Comparison of ENCODE assay signal across 8 cellular contexts in the genomic region with DNA sequence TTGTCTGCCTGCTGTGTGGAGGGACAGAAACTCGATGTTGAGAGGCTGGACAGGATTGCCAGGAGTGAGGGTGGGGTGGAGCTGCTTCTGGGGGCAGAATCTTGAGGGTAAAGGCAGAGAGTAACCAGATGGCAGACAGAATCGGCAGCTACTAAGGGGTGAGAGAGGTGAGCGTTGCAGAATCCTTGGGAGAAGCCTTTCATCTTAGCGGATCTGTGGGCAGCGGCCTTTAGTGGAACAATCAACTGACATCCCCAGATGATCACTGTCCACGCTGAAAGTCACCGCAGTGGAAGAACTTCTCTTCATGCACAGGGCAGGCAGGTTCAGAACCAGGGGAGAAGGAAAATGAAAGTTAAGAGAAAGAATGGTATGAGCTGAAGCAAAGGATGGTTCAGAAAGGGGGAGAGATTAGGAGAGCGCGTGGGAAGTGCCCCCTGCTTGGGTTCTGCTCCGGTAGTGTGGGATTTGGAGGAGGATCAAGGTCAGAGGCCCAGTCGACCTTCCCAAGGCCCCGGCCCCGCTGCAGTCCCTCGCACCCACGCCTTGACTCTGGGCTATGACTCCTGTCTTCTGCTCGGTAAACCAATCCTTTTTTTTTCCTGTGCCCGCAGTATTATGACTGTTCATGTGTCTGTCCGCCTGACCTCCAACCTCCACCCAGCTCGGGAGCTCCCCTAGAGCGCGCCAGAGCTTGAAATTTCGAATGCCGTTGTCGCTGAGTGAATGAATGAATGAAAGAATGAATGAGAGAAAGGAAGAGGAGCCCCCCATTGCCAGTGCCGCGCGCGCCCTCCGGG. TPM values are rescaled to one million over a fixed set of nuclear protein-coding genes. Genes with fewer than 3 reads are reported as not detected.
DNase-seq lines count a peak whose midpoint lies in the region; ATAC-seq, FAIRE-seq and TF ChIP-seq lines count a peak whose summit lies in the region.

No MANE protein-coding gene starts in this region.

- DNase-seq in CD8-positive, alpha-beta memory T cell: no peak
- DNase-seq in LHCN-M2 (ENCODE audit: low read depth) (peak; percentile 65), K562 (ENCODE audit: extremely low read depth in 1 of 4, low spot score in 3 of 4) (peak in 2 of 4 experiments; percentile 29 to 55), left lobe of liver (ENCODE audit: low spot score) (no peak), suprapubic skin (ENCODE audit: low spot score in 2 of 2) (no peak), NCI-H1930 (lab: John Stamatoyannopoulos, UW) (no peak)

- H3K27ac Mint-ChIP-seq in CD8-positive, alpha-beta memory T cell: no peak overlapping the region

- CTCF ChIA-PET in CD8-positive, alpha-beta memory T cell (lab: Charles Lee): interaction anchor here (0.9 to 3.6 kb wide), 21 partner anchors 8 to 411 kb away, joined by 3 to 18 read pairs (median 5); partner anchors contain the start of genes MOB1A, MTHFD2, STAMBP and TPRKB
- CTCF ChIA-PET in K562 (lab: Yijun Ruan, JAX; ENCODE audit: low intra/inter-chr PET ratio): interaction anchor here (0.7 kb wide), 1 partner anchor 43 kb away, joined by 3 read pairs; no protein-coding TSS in a partner anchor

- H3K4me1 Mint-ChIP-seq in CD8-positive, alpha-beta memory T cell: peaks cover 5 to 9% (median 9%) of the 10 kb centered on the region in 3 donors

- TF ChIP-seq RAD21 in K562 (CRISPR knock-in tag; conservative IDR thresholded peaks at IDR 0.05 in 1 of 2, IDR thresholded peaks at IDR 0.05 in 1 of 2): no peak

- TSS peak; percentile 64 for BruUV-seq in K562 (replicated peaks; lab: Mats Ljungman, UMichigan)

- no peaks in the 10 kb centered on the region for H3K9me3 ChIP-seq in CD8-positive, alpha-beta memory T cell (ENCODE audit: low read length)
- H3K9me3 ChIP-seq in K562 (replicated peaks; ENCODE audit: control insufficient read depth, insufficient read depth, low read depth, low read length) (no peaks in the 10 kb centered on the region), suprapubic skin (no peaks in the 10 kb centered on the region)

- H3K36me3 ChIP-seq in CD8-positive, alpha-beta memory T cell (ENCODE audit: insufficient read depth, low read length): peaks cover 7% of the 10 kb centered on the region
- H3K36me3 ChIP-seq in K562 (ENCODE audit: control insufficient read depth, insufficient read depth, low read length) (peaks cover 59% of the 10 kb centered on the region), suprapubic skin (peaks cover 6% of the 10 kb centered on the region)

- H3K27ac ChIP-seq in CD8-positive, alpha-beta memory T cell (ENCODE audit: low read depth, low read length): peak overlapping the region; percentile 55
- H3K27ac ChIP-seq in K562 (ENCODE audit: extremely low read depth, low read depth, low read length) (peak overlapping the region; percentile 75), suprapubic skin (no peak overlapping the region)

- intact Hi-C loops in K562 (cut with micrococcal nuclease): loop anchor here (10.0 kb wide), 3 partner anchors 222 to 462 kb away; partner anchors contain the start of genes DGUOK and STAMBP

- POLR2A ChIA-PET in CD8-positive, alpha-beta memory T cell (lab: Charles Lee): interaction anchor here (0.6 to 2.1 kb wide), 3 partner anchors 27 to 64 kb away, joined by 4 to 10 read pairs (median 7); partner anchors contain the start of gene MOB1A
- POLR2A ChIA-PET in K562 (lab: Yijun Ruan, JAX): interaction anchor here (0.6 to 7.8 kb wide), 13 partner anchors 9 to 132 kb away, joined by 3 to 56 read pairs (median 4); partner anchors contain the start of gene MTHFD2

- H2AFZ ChIP-seq in K562 (ENCODE audit: low read depth, low read length): peak overlapping the region; percentile 84

- no peak for TF ChIP-seq POLR2A in K562 (conservative IDR thresholded peaks at IDR 0.05)
- no peak for TF ChIP-seq POLR2A in suprapubic skin (IDR thresholded peaks at IDR 0.05)

- no peaks in the 10 kb centered on the region for H3K27me3 ChIP-seq in CD8-positive, alpha-beta memory T cell (ENCODE audit: insufficient read depth, low read length, poor library complexity, severe bottlenecking)
- H3K27me3 ChIP-seq in K562 (ENCODE audit: control insufficient read depth in 2 of 2, insufficient read depth in 2 of 2, low read length in 2 of 2): no peaks in the 10 kb centered on the region
- H3K27me3 ChIP-seq in suprapubic skin: no peaks in the 10 kb centered on the region

- H3K9me3 Mint-ChIP-seq in CD8-positive, alpha-beta memory T cell: no peaks in the 10 kb centered on the region

- H3K4me3 Mint-ChIP-seq in CD8-positive, alpha-beta memory T cell: no peak overlapping the region

- H3K36me3 Mint-ChIP-seq in CD8-positive, alpha-beta memory T cell: peaks cover 0 to 32% (median 4%) of the 10 kb centered on the region in 3 donors

- WGBS in K562 (ENCODE audit: insufficient coverage, low coverage, missing lambda C conversion rate): under 1% methylated on average over 28 of the region's 29 CpGs
- 6% methylated on average over 29 of the region's 29 CpGs for WGBS in suprapubic skin

- no peaks in the 10 kb centered on the region for H4K20me1 ChIP-seq in K562 (replicated peaks; ENCODE audit: control insufficient read depth, insufficient read depth, low read length)

- H3K4me1 ChIP-seq in CD8-positive, alpha-beta memory T cell (ENCODE audit: insufficient read depth, low read length): peaks cover 12% of the 10 kb centered on the region
- H3K4me1 ChIP-seq in K562 (replicated peaks in 1 of 2; ENCODE audit: control insufficient read depth in 2 of 2, insufficient read depth in 2 of 2, low read length in 2 of 2) (peaks cover 34 to 40% of the 10 kb centered on the region in 2 experiments), suprapubic skin (peaks cover 20% of the 10 kb centered on the region)

- H3K4me3 ChIP-seq in CD8-positive, alpha-beta memory T cell (ENCODE audit: low read length): peak overlapping the region; percentile 82
- peak overlapping the region; percentile 64 for H3K4me3 ChIP-seq in K562
- peak overlapping the region; percentile 87 for H3K4me3 ChIP-seq in suprapubic skin

- TF ChIP-seq EP300 in K562 (IDR thresholded peaks at IDR 0.05; ENCODE audit: low read length) (no peak), suprapubic skin (IDR thresholded peaks at IDR 0.05) (no peak)

- ATAC-seq in GM19455 (IDR thresholded peaks at IDR 0.05; ENCODE audit: unreplicated experiment): peak; percentile 25
- peak; percentile 6 for ATAC-seq in K562
- ATAC-seq in left lobe of liver: peak; percentile 52
- no peak for ATAC-seq in GM19035 (IDR thresholded peaks at IDR 0.05; ENCODE audit: unreplicated experiment)

- no peaks in the 10 kb centered on the region for H3K27me3 Mint-ChIP-seq in CD8-positive, alpha-beta memory T cell

- H3K9ac ChIP-seq in K562 (ENCODE audit: insufficient read depth in 1 of 2, low read depth in 2 of 2, low read length in 2 of 2): peak overlapping the region; percentile 89 to 98

- TF ChIP-seq CTCF in K562 (IDR thresholded peaks at IDR 0.05 in 2 of 3, conservative IDR thresholded peaks at IDR 0.05 in 1 of 3; ENCODE audit: insufficient read depth in 2 of 3, low read depth in 1 of 3, low read length in 3 of 3) (no peak), suprapubic skin (IDR thresholded peaks at IDR 0.05) (no peak)

- H3K9me1 ChIP-seq in K562 (ENCODE audit: control insufficient read depth, insufficient read depth, low read length): no peaks in the 10 kb centered on the region

- no peak for FAIRE-seq in K562 (lab: Jason Lieb, UNC)

- peaks cover 69% of the 10 kb centered on the region for H3K79me2 ChIP-seq in K562 (ENCODE audit: control insufficient read depth, insufficient read depth, low read length)

- in situ Hi-C loops in K562 (cut with MboI): no loop called here

- peak overlapping the region; percentile 92 for H3K4me2 ChIP-seq in K562 (ENCODE audit: insufficient read depth, low read length)

RNA-seq across cellular contexts. Expression of gene BOLA3, which starts 0.6 kb away (rescaled TPM):
- 100 to 1,000 TPM; 131 to 133 TPM for total RNA-seq in CD8-positive, alpha-beta memory T cell
- polyA plus RNA-seq in CD8-positive, alpha-beta memory T cell: 74.1 TPM
- total RNA-seq in LHCN-M2 (2014; rRNA removed) (92.3 and 116 TPM in 2 replicates), K562 (2014; rRNA removed) (219 and 255 TPM in 2 replicates), K562 (2014; rRNA removed; fragmentation: Illumina TruSeq; extraction: Trizol) (149 and 159 TPM in 2 replicates), K562 (2015; rRNA removed; fragmentation: Illumina TruSeq; extraction: Trizol) (205 and 206 TPM in 2 replicates), K562 (2021) (164 and 214 TPM in 2 replicates), left lobe of liver (12.8 TPM), suprapubic skin (10 to 100 TPM; 18.9 to 44.0 (median 28.1) TPM)
- polyA plus RNA-seq in LHCN-M2 (2012): 76.9 TPM
- 14.4 and 23.0 TPM in 2 replicates for total RNA-seq in K562 (2011; cell fraction: chromatin; rRNA removed; ENCODE audit: low replicate concordance)
- 18.7 and 26.0 TPM in 2 replicates for total RNA-seq in K562 (2011; cell fraction: nucleolus; rRNA removed)
- 32.8 and 60.1 TPM in 2 replicates for total RNA-seq in K562 (2011; cell fraction: nucleoplasm; rRNA removed)
- polyA plus RNA-seq in K562 (2011; rRNA removed) (105 and 175 TPM in 2 replicates), K562 (2014; fragmentation: Illumina TruSeq; extraction: Trizol) (280 and 324 TPM in 2 replicates), K562 (2014; fragmentation: Nextera tagmentation; extraction: Ambion mirVana) (100 to 1,000 TPM; 328 to 385 TPM), K562 (2014; rRNA removed) (352 and 619 TPM in 2 replicates)
- 82.7 and 104 TPM in 2 replicates for polyA plus RNA-seq in K562 (2011; cell fraction: cytosol; rRNA removed)
- 23.7 and 24.3 TPM in 2 replicates for polyA plus RNA-seq in K562 (2011; cell fraction: nucleus; rRNA removed)
- 92.8 and 261 TPM in 2 replicates for polyA plus RNA-seq in K562 (2012)
- polyA minus RNA-seq in K562 (2011; rRNA and poly(A)+ RNA removed): 19.9 and 35.3 TPM in 2 replicates
- 13.4 and 28.6 TPM in 2 replicates for polyA minus RNA-seq in K562 (2011; cell fraction: cytosol; rRNA and poly(A)+ RNA removed)
- 10.4 and 12.7 TPM in 2 replicates for polyA minus RNA-seq in K562 (2011; cell fraction: nucleus; rRNA and poly(A)+ RNA removed)

RNA-seq across cellular contexts. Expression of gene MOB1A, which starts 31.6 kb away (rescaled TPM):
- total RNA-seq in CD8-positive, alpha-beta memory T cell: 100 to 1,000 TPM; 177 to 185 TPM
- polyA plus RNA-seq in CD8-positive, alpha-beta memory T cell: 161 TPM
- total RNA-seq in LHCN-M2 (2014; rRNA removed) (113 and 131 TPM in 2 replicates), K562 (2014; rRNA removed) (53.5 and 60.5 TPM in 2 replicates), K562 (2014; rRNA removed; fragmentation: Illumina TruSeq; extraction: Trizol) (93.3 and 96.5 TPM in 2 replicates), K562 (2015; rRNA removed; fragmentation: Illumina TruSeq; extraction: Trizol) (84.6 and 97.7 TPM in 2 replicates), K562 (2021) (99.2 and 100 TPM in 2 replicates), left lobe of liver (28.4 TPM), suprapubic skin (10 to 100 TPM; 65.2 to 96.6 (median 79.2) TPM)
- polyA plus RNA-seq in LHCN-M2 (2012): 27.2 TPM
- 29.1 and 59.2 TPM in 2 replicates for total RNA-seq in K562 (2011; cell fraction: chromatin; rRNA removed; ENCODE audit: low replicate concordance)
- 17.2 and 18.4 TPM in 2 replicates for total RNA-seq in K562 (2011; cell fraction: nucleolus; rRNA removed)
- total RNA-seq in K562 (2011; cell fraction: nucleoplasm; rRNA removed): 56.6 and 101 TPM in 2 replicates
- polyA plus RNA-seq in K562 (2011; rRNA removed) (50.4 and 93.1 TPM in 2 replicates), K562 (2014; fragmentation: Illumina TruSeq; extraction: Trizol) (52.6 and 60.2 TPM in 2 replicates), K562 (2014; fragmentation: Nextera tagmentation; extraction: Ambion mirVana) (10 to 100 TPM; 24.8 to 27.0 TPM), K562 (2014; rRNA removed) (46.7 and 57.3 TPM in 2 replicates)
- 17.5 and 28.8 TPM in 2 replicates for polyA plus RNA-seq in K562 (2011; cell fraction: cytosol; rRNA removed)
- 14.6 and 15.4 TPM in 2 replicates for polyA plus RNA-seq in K562 (2011; cell fraction: nucleus; rRNA removed)
- 39.7 and 47.2 TPM in 2 replicates for polyA plus RNA-seq in K562 (2012)
- polyA minus RNA-seq in K562 (2011; rRNA and poly(A)+ RNA removed): 85.7 and 103 TPM in 2 replicates
- polyA minus RNA-seq in K562 (2011; cell fraction: cytosol; rRNA and poly(A)+ RNA removed): 15.6 and 30.0 TPM in 2 replicates
- 10.2 and 12.0 TPM in 2 replicates for polyA minus RNA-seq in K562 (2011; cell fraction: nucleus; rRNA and poly(A)+ RNA removed)

RNA-seq across cellular contexts. Expression of gene MTHFD2, which starts 51.3 kb away (rescaled TPM):
- total RNA-seq in CD8-positive, alpha-beta memory T cell: 100 to 1,000 TPM; 379 to 397 TPM
- polyA plus RNA-seq in CD8-positive, alpha-beta memory T cell: 11.0 TPM
- total RNA-seq in LHCN-M2 (2014; rRNA removed) (59.0 and 60.1 TPM in 2 replicates), K562 (2014; rRNA removed) (145 and 160 TPM in 2 replicates), K562 (2014; rRNA removed; fragmentation: Illumina TruSeq; extraction: Trizol) (234 and 297 TPM in 2 replicates), K562 (2015; rRNA removed; fragmentation: Illumina TruSeq; extraction: Trizol) (110 and 113 TPM in 2 replicates), K562 (2021) (238 and 255 TPM in 2 replicates), left lobe of liver (1.7 TPM), suprapubic skin (10 to 100 TPM; 15.5 to 28.1 (median 17.5) TPM)
- 32.7 TPM for polyA plus RNA-seq in LHCN-M2 (2012)
- 103 and 165 TPM in 2 replicates for total RNA-seq in K562 (2011; cell fraction: chromatin; rRNA removed; ENCODE audit: low replicate concordance)
- 57.2 and 63.5 TPM in 2 replicates for total RNA-seq in K562 (2011; cell fraction: nucleolus; rRNA removed)
- total RNA-seq in K562 (2011; cell fraction: nucleoplasm; rRNA removed): 91.3 and 130 TPM in 2 replicates
- polyA plus RNA-seq in K562 (2011; rRNA removed) (219 and 308 TPM in 2 replicates), K562 (2014; fragmentation: Illumina TruSeq; extraction: Trizol) (175 and 209 TPM in 2 replicates), K562 (2014; fragmentation: Nextera tagmentation; extraction: Ambion mirVana) (100 to 1,000 TPM; 476 to 520 TPM), K562 (2014; rRNA removed) (218 and 221 TPM in 2 replicates)
- 104 and 118 TPM in 2 replicates for polyA plus RNA-seq in K562 (2011; cell fraction: cytosol; rRNA removed)
- polyA plus RNA-seq in K562 (2011; cell fraction: nucleus; rRNA removed): 61.1 and 65.9 TPM in 2 replicates
- polyA plus RNA-seq in K562 (2012): 129 and 393 TPM in 2 replicates
- 245 and 259 TPM in 2 replicates for polyA minus RNA-seq in K562 (2011; rRNA and poly(A)+ RNA removed)
- 78.1 and 90.0 TPM in 2 replicates for polyA minus RNA-seq in K562 (2011; cell fraction: cytosol; rRNA and poly(A)+ RNA removed)
- 27.5 and 32.1 TPM in 2 replicates for polyA minus RNA-seq in K562 (2011; cell fraction: nucleus; rRNA and poly(A)+ RNA removed)
